1 cellular context compared by ENCODE assay signal in genomic region chr20:47357296-47358051, GRCh38.
TF ChIP-seq lines count a peak whose summit lies in the region.

No MANE protein-coding gene starts in this region.

TF ChIP-seq in K562, 482 proteins besides CTCF, POLR2A, EP300 and RAD21 (continued from another document and continues in another):
- TF ChIP-seq ZNF318 (IDR thresholded peaks at IDR 0.05; ENCODE audit: borderline replicate concordance in 1 of 2, low read depth in 1 of 2) (no peak; a peak in 1 of 4 replicates), CREM (IDR thresholded peaks at IDR 0.05; ENCODE audit: low read depth) (peak; percentile 31), POLR2AphosphoS5 (IDR thresholded peaks at IDR 0.05; ENCODE audit: control insufficient read depth, insufficient read depth, low read depth, low read length) (peak; percentile 33; the same call in 1 of the 2 replicates), SMAD1 (IDR thresholded peaks at IDR 0.05; ENCODE audit: low read depth, low read length, partially characterized antibody) (peak; percentile 53), ZNF589 (CRISPR knock-in tag; IDR thresholded peaks at IDR 0.05; ENCODE audit: low read depth) (no peak), ZNF79 (CRISPR knock-in tag; IDR thresholded peaks at IDR 0.05; ENCODE audit: low read depth) (peak; percentile 59), POLR3G (IDR thresholded peaks at IDR 0.05; ENCODE audit: extremely low read depth, insufficient read length, insufficient replicate concordance) (no peak), KLF13 (tag; IDR thresholded peaks at IDR 0.05; ENCODE audit: borderline replicate concordance, low read depth) (peak; percentile 60; the same call in 1 of the 2 replicates), ARID3B (CRISPR knock-in tag; IDR thresholded peaks at IDR 0.05; ENCODE audit: borderline replicate concordance) (peak; percentile 74; the same call in 1 of the 2 replicates), GTF2E2 (tag; IDR thresholded peaks at IDR 0.05) (peak; percentile 49; the same call in 1 of the 2 replicates), MBD2 (IDR thresholded peaks at IDR 0.05; ENCODE audit: borderline replicate concordance, low read depth) (no peak; the same call in 1 of the 2 replicates), HEY1 (CRISPR knock-in tag; IDR thresholded peaks at IDR 0.05; ENCODE audit: borderline replicate concordance) (peak; percentile 47; the same call in 1 of the 2 replicates), CHAMP1 (IDR thresholded peaks at IDR 0.05) (no peak), TBL1XR1 (IDR thresholded peaks at IDR 0.05; ENCODE audit: low read length in 2 of 2) (no peak), TEAD1 (CRISPR knock-in tag; IDR thresholded peaks at IDR 0.05) (peak; percentile 52 to 70; a peak in 2 of 4 replicates), SMAD2 (IDR thresholded peaks at IDR 0.05; ENCODE audit: low read depth, low read length) (no peak), SMARCE1 (IDR thresholded peaks at IDR 0.05) (peak; percentile 70), ELF2 (CRISPR knock-in tag; IDR thresholded peaks at IDR 0.05) (peak; percentile 79), PBX2 (CRISPR knock-in tag; IDR thresholded peaks at IDR 0.05; ENCODE audit: low read depth) (no peak), PBX2 (tag; conservative IDR thresholded peaks at IDR 0.05; ENCODE audit: low read depth) (peak; percentile 87), BRD9 (IDR thresholded peaks at IDR 0.05; ENCODE audit: low read depth, partially characterized antibody) (peak; percentile 91), ZNF445 (CRISPR knock-in tag; IDR thresholded peaks at IDR 0.05; ENCODE audit: low read depth) (no peak), TFE3 (CRISPR knock-in tag; IDR thresholded peaks at IDR 0.05) (no peak), POLR2AphosphoS2 (IDR thresholded peaks at IDR 0.05; ENCODE audit: low read length) (no peak), CEBPZ (IDR thresholded peaks at IDR 0.05; ENCODE audit: borderline replicate concordance, low read depth, low read length) (no peak), KLF10 (CRISPR knock-in tag; IDR thresholded peaks at IDR 0.05) (no peak), ZNF274 (IDR thresholded peaks at IDR 0.05; ENCODE audit: borderline replicate concordance, low read depth, low read length) (no peak), ZBTB43 (CRISPR knock-in tag; IDR thresholded peaks at IDR 0.05) (no peak), TEAD2 (tag; IDR thresholded peaks at IDR 0.05) (peak; percentile 59; the same call in 1 of the 2 replicates), RBBP5 (IDR thresholded peaks at IDR 0.05; ENCODE audit: borderline replicate concordance, insufficient read depth, low read length, poor library complexity, severe bottlenecking) (peak; percentile 54), RUNX1 (IDR thresholded peaks at IDR 0.05; ENCODE audit: low read depth) (0 out of 2 replicates have a peak, but pooled peaks have one; percentile 41), FOXK1 (CRISPR knock-in tag; IDR thresholded peaks at IDR 0.05; ENCODE audit: borderline replicate concordance) (no peak), ZNF668 (CRISPR knock-in tag; IDR thresholded peaks at IDR 0.05) (no peak), HMG20B (CRISPR knock-in tag; IDR thresholded peaks at IDR 0.05) (no peak), SETDB1 (IDR thresholded peaks at IDR 0.05; ENCODE audit: low read length) (no peak), SRF (CRISPR knock-in tag; IDR thresholded peaks at IDR 0.05) (peak in 1 of 2 experiments; percentile 16; a peak in 2 of 4 replicates), XRCC5 (IDR thresholded peaks at IDR 0.05; ENCODE audit: low read depth, low read length) (no peak), ZNF12 (CRISPR knock-in tag; IDR thresholded peaks at IDR 0.05) (0 out of 2 replicates have a peak, but pooled peaks have one; percentile 3), ELF4 (CRISPR knock-in tag; IDR thresholded peaks at IDR 0.05) (peak; percentile 77; the same call in 1 of the 2 replicates), ZNF124 (CRISPR knock-in tag; IDR thresholded peaks at IDR 0.05) (no peak)
